Comparison of ENCODE assay signal across 8 cellular contexts in genomic region chr11:76918941-76919386, GRCh38. TPM values are rescaled to one million over a fixed set of nuclear protein-coding genes. Genes with fewer than 3 reads are reported as not detected.
DNase-seq lines count a peak whose midpoint lies in the region; ATAC-seq and TF ChIP-seq lines count a peak whose summit lies in the region.

No MANE protein-coding gene starts in this region.

- no peaks in the 10 kb centered on the region for H3K27me3 Mint-ChIP-seq in endothelial cell (ENCODE audit: unreplicated experiment)

- peaks cover 8% of the 10 kb centered on the region for H3K4me1 ChIP-seq in RWPE2 (ENCODE audit: insufficient read depth, poor library complexity, severe bottlenecking)
- peaks cover 23% of the 10 kb centered on the region for H3K4me1 ChIP-seq in mucosa of descending colon (ENCODE audit: low read depth)

- ATAC-seq in RWPE2 (ENCODE audit: low read depth) (peak; percentile 76), mucosa of descending colon (peak; percentile 74), HG03442 (IDR thresholded peaks at IDR 0.05; ENCODE audit: unreplicated experiment) (no peak)

- TF ChIP-seq CTCF in RWPE2 (IDR thresholded peaks at IDR 0.05; ENCODE audit: poor library complexity, severe bottlenecking), result peak; percentile 57
- TF ChIP-seq CTCF in endothelial cell (IDR thresholded peaks at IDR 0.05; ENCODE audit: unreplicated experiment), result peak; percentile 40
- TF ChIP-seq CTCF in mucosa of descending colon (IDR thresholded peaks at IDR 0.05), result peak; percentile 37

- no peaks in the 10 kb centered on the region for H3K9me3 Mint-ChIP-seq in endothelial cell (ENCODE audit: unreplicated experiment)

- H3K36me3 ChIP-seq in RWPE2 (ENCODE audit: low read depth) (no peaks in the 10 kb centered on the region), mucosa of descending colon (ENCODE audit: low read depth) (no peaks in the 10 kb centered on the region)

- no peak overlapping the region for H3K27ac Mint-ChIP-seq in endothelial cell (ENCODE audit: unreplicated experiment)

- no peaks in the 10 kb centered on the region for H3K9me3 ChIP-seq in RWPE2 (ENCODE audit: severe bottlenecking)
- H3K9me3 ChIP-seq in mucosa of descending colon, result no peaks in the 10 kb centered on the region

- H3K4me3 ChIP-seq in RWPE2 (ENCODE audit: severe bottlenecking) (no peak overlapping the region), mucosa of descending colon (no peak overlapping the region)

- H3K27ac ChIP-seq in RWPE2 (ENCODE audit: poor library complexity, severe bottlenecking), result no peak overlapping the region

- H3K27me3 ChIP-seq in RWPE2 (ENCODE audit: insufficient read depth, poor library complexity, severe bottlenecking), result no peaks in the 10 kb centered on the region

- H3K4me3 Mint-ChIP-seq in endothelial cell (ENCODE audit: unreplicated experiment), result no peak overlapping the region

- no peaks in the 10 kb centered on the region for H3K36me3 Mint-ChIP-seq in endothelial cell (ENCODE audit: low read depth, unreplicated experiment)

- intact Hi-C loops in mucosa of descending colon (cut with DNase I, micrococcal nuclease), result loop anchor here (5.0 to 10.0 kb wide), 3 partner anchors 107 to 184 kb away; no protein-coding TSS in a partner anchor

- DNase-seq in GM03348 (ENCODE audit: low spot score) (peak; percentile 63), MV-4-11 (lab: John Stamatoyannopoulos, UW) (peak; percentile 65), RWPE2 (ENCODE audit: low spot score) (no peak), endothelial cell (ENCODE audit: low spot score) (no peak), mucosa of descending colon (peak in 1 of 3 donors; percentile 34), T-helper 9 cell (no peak)
- no peak for DNase-seq in activated CD8-positive, alpha-beta memory T cell treated with anti-CD3 and anti-CD28 coated beads for 24 hours

- no peaks in the 10 kb centered on the region for H3K4me1 Mint-ChIP-seq in endothelial cell (ENCODE audit: unreplicated experiment)

RNA-seq across cellular contexts. Expression of gene ACER3, which starts 58.2 kb away (rescaled TPM):
- total RNA-seq in endothelial cell (ENCODE audit: unreplicated experiment), result 17.3 TPM
- 10 to 100 TPM; 32.3 to 45.7 (median 39.2) TPM for total RNA-seq in mucosa of descending colon

Comparison
In these comparisons a context has a peak if more than half of its experiments do, and no peak if none do; other contexts are left out.
1. DNase-seq: peak in GM03348 (single experiment) and MV-4-11 (single experiment); none in RWPE2 (single experiment), endothelial cell (single experiment), T-helper 9 cell (single experiment) and activated CD8-positive, alpha-beta memory T cell treated with anti-CD3 and anti-CD28 coated beads for 24 hours (single experiment).
2. Peak in every context shown above with its lines, with median percentiles within 50 percentile points of each other: CTCF ChIP-seq.